8 cellular contexts compared by ENCODE assay signal in the genomic region with DNA sequence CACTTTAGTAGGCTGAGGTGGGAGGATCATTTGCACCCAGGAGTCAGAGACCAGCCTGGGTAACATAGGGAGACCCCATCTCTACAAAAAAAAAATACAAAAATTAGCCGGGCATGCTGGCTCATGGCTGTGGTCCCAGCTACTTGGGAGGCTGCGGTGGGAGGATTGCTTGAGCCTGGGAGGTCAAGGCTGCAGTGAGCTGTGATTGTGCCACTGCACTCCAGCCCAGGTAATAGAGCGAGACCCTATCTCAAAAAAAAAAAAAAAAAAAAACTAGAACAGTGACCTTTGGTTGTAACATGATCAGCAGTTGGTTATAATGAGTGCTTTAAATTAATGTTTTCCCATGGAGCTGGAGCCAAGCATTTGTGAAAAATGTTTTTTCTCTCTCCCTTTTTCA. TPM values are rescaled to one million over a fixed set of nuclear protein-coding genes. Genes with fewer than 3 reads are reported as not detected.
DNase-seq lines count a peak whose midpoint lies in the region; ATAC-seq, FAIRE-seq and TF ChIP-seq lines count a peak whose summit lies in the region.
"Not testable (repeated sequence)": the region's sequence is repeated elsewhere in the genome, so short reads cannot be mapped to it uniquely, and the experiment has no call there.

No MANE protein-coding gene starts in this region.

- H2AFZ ChIP-seq in Karpas-422 (ENCODE audit: low read length); astrocyte (ENCODE audit: low read depth, low read length): not testable (repeated sequence)

- H3K79me2 ChIP-seq in Karpas-422 (ENCODE audit: low read length), result peaks cover 97% of the 10 kb centered on the region
- peaks cover 65% of the 10 kb centered on the region for H3K79me2 ChIP-seq in astrocyte (ENCODE audit: insufficient read depth, low read length)

- H3K27me3 Mint-ChIP-seq in CD4-positive, alpha-beta memory T cell; T-helper 17 cell; activated T-cell treated with anti-CD3 and anti-CD28 coated beads, Interleukin-2, amount 50 U/mL, for 4 hours (ENCODE audit: low read depth); astrocyte (ENCODE audit: low read depth, unreplicated experiment); progenitor cell of endocrine pancreas: not testable (repeated sequence)

- H3K4me1 ChIP-seq in CD4-positive, alpha-beta memory T cell (ENCODE audit: insufficient read depth, low read length), result peaks cover 99% of the 10 kb centered on the region
- peaks cover 94% of the 10 kb centered on the region for H3K4me1 ChIP-seq in Karpas-422 (ENCODE audit: low read length)
- peaks cover 64% of the 10 kb centered on the region for H3K4me1 ChIP-seq in astrocyte (ENCODE audit: insufficient read depth, low read length)
- peaks cover 80% of the 10 kb centered on the region for H3K4me1 ChIP-seq in mesodermal cell (ENCODE audit: control insufficient read depth, insufficient read depth, low read length, poor library complexity, severe bottlenecking)
- H3K4me1 ChIP-seq in transverse colon, result peaks cover 14 to 45% (median 24%) of the 10 kb centered on the region in 4 donors

- FAIRE-seq in astrocyte (lab: Jason Lieb, UNC), result not testable (repeated sequence)

- H3K4me1 Mint-ChIP-seq in CD4-positive, alpha-beta memory T cell, result peaks cover 65 to 97% (median 79%) of the 10 kb centered on the region in 4 donors
- H3K4me1 Mint-ChIP-seq in T-helper 17 cell, result peaks cover 76% of the 10 kb centered on the region
- H3K4me1 Mint-ChIP-seq in activated T-cell treated with anti-CD3 and anti-CD28 coated beads, Interleukin-2, amount 50 U/mL, for 4 hours (ENCODE audit: low read depth), result peaks cover 92% of the 10 kb centered on the region
- peaks cover 69% of the 10 kb centered on the region for H3K4me1 Mint-ChIP-seq in astrocyte (ENCODE audit: low read depth, unreplicated experiment)
- H3K4me1 Mint-ChIP-seq in progenitor cell of endocrine pancreas (ENCODE audit: low read depth), result peaks cover 45% of the 10 kb centered on the region

- H4K20me1 ChIP-seq in Karpas-422 (ENCODE audit: insufficient read depth, low read depth, low read length); astrocyte (ENCODE audit: insufficient read depth, low read length): not testable (repeated sequence)

- H3K9me3 Mint-ChIP-seq in CD4-positive, alpha-beta memory T cell; activated T-cell treated with anti-CD3 and anti-CD28 coated beads, Interleukin-2, amount 50 U/mL, for 4 hours; astrocyte (ENCODE audit: unreplicated experiment); progenitor cell of endocrine pancreas (ENCODE audit: low read depth): not testable (repeated sequence)

- not testable (repeated sequence) for H3K9me3 ChIP-seq in CD4-positive, alpha-beta memory T cell (ENCODE audit: control insufficient read depth in 1 of 2, low read length in 2 of 2); Karpas-422 (ENCODE audit: low read length); T-helper 17 cell (ENCODE audit: control insufficient read depth, low read length, poor library complexity, severe bottlenecking); astrocyte (ENCODE audit: insufficient read depth, low read depth, low read length); mesodermal cell (ENCODE audit: control insufficient read depth, low read length); transverse colon

- CTCF ChIA-PET in CD4-positive, alpha-beta memory T cell (lab: Charles Lee; ENCODE audit: partially characterized antibody), result interaction anchor here (1.2 to 14.8 kb wide), 7 partner anchors 12 to 45 kb away, joined by 5 to 231 read pairs (median 21); partner anchors contain the start of gene PACS1

- POLR2A ChIA-PET in CD4-positive, alpha-beta memory T cell (lab: Charles Lee; ENCODE audit: partially characterized antibody), result interaction anchor here (0.7 to 10.3 kb wide), 9 partner anchors 7 to 112 kb away, joined by 3 to 185 read pairs (median 8); partner anchors contain the start of genes BANF1, PACS1 and SF3B2

- not testable (repeated sequence) for H3K9me2 ChIP-seq in Karpas-422 (replicated peaks; ENCODE audit: insufficient read depth, low read length)

- H3K9ac ChIP-seq in Karpas-422 (ENCODE audit: low read length) (peak overlapping the region; percentile 62), astrocyte (ENCODE audit: low read length) (peak overlapping the region; percentile 53)

- in situ Hi-C loops in transverse colon (cut with MboI; ENCODE audit: low pct_ligation_motif_present in 1 of 4, low pct_unique_long_range_greater_than_20kb in 1 of 4, low sequenced_read_pairs in 3 of 4), result not testable (repeated sequence)

- ATAC-seq in T-helper 17 cell; activated T-cell treated with anti-CD3 and anti-CD28 coated beads, Interleukin-2, amount 50 U/mL, for 4 hours: not testable (repeated sequence)

- 100% methylated on average over 2 of the region's 3 CpGs; no CpG with 5 or more reads in 1 of the 2 experiments for whole genome bisulfite sequencing in mesodermal cell (ENCODE audit: insufficient coverage in 2 of 2), 2 experiments
- WGBS in transverse colon (ENCODE audit: low coverage in 1 of 2), 2 donors, result 90 to 100% methylated on average over 2 to 3 of the region's 3 CpGs

- not testable (repeated sequence) for TF ChIP-seq EP300 in transverse colon (IDR thresholded peaks at IDR 0.05; ENCODE audit: low read depth)

- H3K4me2 ChIP-seq in Karpas-422 (ENCODE audit: low read depth, low read length, poor library complexity, severe bottlenecking) (peak overlapping the region; percentile 68), astrocyte (ENCODE audit: low read length) (peak overlapping the region; percentile 67)

- H3K36me3 Mint-ChIP-seq in CD4-positive, alpha-beta memory T cell; T-helper 17 cell (ENCODE audit: low read depth); activated T-cell treated with anti-CD3 and anti-CD28 coated beads, Interleukin-2, amount 50 U/mL, for 4 hours (ENCODE audit: insufficient read depth); astrocyte (ENCODE audit: low read depth, unreplicated experiment); progenitor cell of endocrine pancreas (ENCODE audit: insufficient read depth): not testable (repeated sequence)

- H3K27me3 ChIP-seq in CD4-positive, alpha-beta memory T cell (ENCODE audit: insufficient read depth, low read length); Karpas-422 (ENCODE audit: low read length); astrocyte (ENCODE audit: insufficient read depth, low read length); transverse colon: not testable (repeated sequence)

- TF ChIP-seq POLR2A in transverse colon (IDR thresholded peaks at IDR 0.05), result not testable (repeated sequence)

- not testable (repeated sequence) for TF ChIP-seq CTCF in astrocyte (IDR thresholded peaks at IDR 0.05; ENCODE audit: insufficient read depth, low read depth, low read length); progenitor cell of endocrine pancreas (IDR thresholded peaks at IDR 0.05; ENCODE audit: unreplicated experiment); transverse colon (IDR thresholded peaks at IDR 0.05)

- intact Hi-C loops in CD4-positive, alpha-beta memory T cell (cut with micrococcal nuclease), result loop anchor here (1.0 to 5.0 kb wide), 3 partner anchors 11 to 33 kb away; no protein-coding TSS in a partner anchor
- intact Hi-C loops in transverse colon (cut with DNase I; ENCODE audit: low total_unique reads), result not testable (repeated sequence)

- DNase-seq in CD4-positive, alpha-beta memory T cell; Karpas-422; T-helper 17 cell; activated T-cell treated with anti-CD3 and anti-CD28 coated beads, Interleukin-2, amount 50 U/mL, for 4 hours; astrocyte (ENCODE audit: low read depth); progenitor cell of endocrine pancreas (ENCODE audit: low spot score, unreplicated experiment); transverse colon: not testable (repeated sequence)

- H3K27ac Mint-ChIP-seq in CD4-positive, alpha-beta memory T cell, result peak overlapping the region; percentile 69 to 96 (median 86)
- peak overlapping the region; percentile 94 for H3K27ac Mint-ChIP-seq in T-helper 17 cell
- H3K27ac Mint-ChIP-seq in astrocyte (ENCODE audit: unreplicated experiment), result peak overlapping the region; percentile 53
- H3K27ac Mint-ChIP-seq in progenitor cell of endocrine pancreas, result peak overlapping the region; percentile 66

- H3K36me3 ChIP-seq in CD4-positive, alpha-beta memory T cell (ENCODE audit: insufficient read depth, low read length); Karpas-422 (ENCODE audit: insufficient read depth, low read length); astrocyte (ENCODE audit: insufficient read depth, low read length); mesodermal cell (ENCODE audit: control insufficient read depth, insufficient read depth, low read length); transverse colon: not testable (repeated sequence)

- H3K27ac ChIP-seq in CD4-positive, alpha-beta memory T cell (ENCODE audit: low read depth, low read length), result peak overlapping the region; percentile 51
- H3K27ac ChIP-seq in Karpas-422 (ENCODE audit: low read length) (peak overlapping the region; percentile 91), astrocyte (ENCODE audit: low read depth, low read length) (peak overlapping the region; percentile 31), mesodermal cell (ENCODE audit: low read depth, low read length, severe bottlenecking) (peak overlapping the region; percentile 75), transverse colon (peak overlapping the region in 3 of 4 donors; percentile 1 to 53 (median 30))

- H3K4me3 Mint-ChIP-seq in CD4-positive, alpha-beta memory T cell, result peak overlapping the region; percentile 22 to 89 (median 78)
- H3K4me3 Mint-ChIP-seq in T-helper 17 cell, result peak overlapping the region; percentile 91
- H3K4me3 Mint-ChIP-seq in activated T-cell treated with anti-CD3 and anti-CD28 coated beads, Interleukin-2, amount 50 U/mL, for 4 hours, result peak overlapping the region; percentile 66
- not testable (repeated sequence) for H3K4me3 Mint-ChIP-seq in astrocyte (ENCODE audit: unreplicated experiment); progenitor cell of endocrine pancreas (ENCODE audit: low read depth)

- H3K4me3 ChIP-seq in CD4-positive, alpha-beta memory T cell (ENCODE audit: low read length in 2 of 2), result peak overlapping the region in 1 of 2 donors; percentile 44
- peak overlapping the region; percentile 51 for H3K4me3 ChIP-seq in Karpas-422 (ENCODE audit: low read length)
- not testable (repeated sequence) for H3K4me3 ChIP-seq in astrocyte (ENCODE audit: insufficient read depth, low read depth, low read length); mesodermal cell (ENCODE audit: extremely low read depth, insufficient read depth, low read length, poor library complexity, severe bottlenecking); transverse colon

RNA-seq across cellular contexts. Expression of gene PACS1, which starts 44.9 kb away (rescaled TPM):
- total RNA-seq in CD4-positive, alpha-beta memory T cell, result 100 to 1,000 TPM; 251 to 262 TPM
- 100 to 1,000 TPM in 1 of 2 donors, 10 to 100 TPM in 1; 13.7 to 104 TPM for polyA plus RNA-seq in CD4-positive, alpha-beta memory T cell
- total RNA-seq in Karpas-422 (2014; rRNA removed; shearing (Covaris generic); ENCODE audit: low replicate concordance), result 60.5 and 81.1 TPM in 2 replicates
- total RNA-seq in T-helper 17 cell (100 to 1,000 TPM; 215 to 227 TPM), astrocyte (86.0 and 86.9 TPM in 2 replicates), progenitor cell of endocrine pancreas (68.3 and 72.3 TPM in 2 replicates), transverse colon (10 to 100 TPM in 3 of 4 donors, 1 to 10 TPM in 1; 9.8 to 52.0 (median 27.2) TPM)
- 10 to 100 TPM; 43.4 to 46.3 (median 44.8) TPM for total RNA-seq in activated T-cell treated with anti-CD3 and anti-CD28 coated beads, Interleukin-2, amount 50 U/mL, for 4 hours
- polyA plus RNA-seq in mesodermal cell (2013, experiment 1 of 2), result 94.8 TPM
- polyA plus RNA-seq in mesodermal cell (2013, experiment 2 of 2), result 81.1 TPM

Comparison
In these comparisons a context has a peak if more than half of its experiments do, and no peak if none do; other contexts are left out.
1. H3K27ac ChIP-seq: peak in every context shown above with its lines; median percentile 91 in Karpas-422; 75 in mesodermal cell; 51 in CD4-positive, alpha-beta memory T cell; 31 in astrocyte; 30 in transverse colon.